In genomic region chr7:27605689-27606269, GRCh38 we compare ENCODE assay signal across 8 cellular contexts. TPM values are rescaled to one million over a fixed set of nuclear protein-coding genes. Genes with fewer than 3 reads are reported as not detected.
A peak's percentile ranks its signal among the peaks of the same experiment; 100 is the strongest.
DNase-seq lines count a peak whose midpoint lies in the region; ATAC-seq and TF ChIP-seq lines count a peak whose summit lies in the region.

No MANE protein-coding gene starts in this region.

- H3K9me3 ChIP-seq in OCI-LY7 (ENCODE audit: low read length), result no peaks in the 10 kb centered on the region
- no peaks in the 10 kb centered on the region for H3K9me3 ChIP-seq in transverse colon
- H3K9me3 ChIP-seq in right cardiac atrium (ENCODE audit: control insufficient read depth, low read length), result no peaks in the 10 kb centered on the region

- no TSS peak for BruUV-seq in OCI-LY7 (replicated peaks; lab: Mats Ljungman, UMichigan)

- peak overlapping the region; percentile 30; the same call in 1 of the 2 replicates for H3K4me2 ChIP-seq in OCI-LY7 (ENCODE audit: low read length)

- H3K4me3 ChIP-seq in OCI-LY7 (ENCODE audit: low read depth, low read length, poor library complexity, severe bottlenecking), result peak overlapping the region; percentile 9
- H3K4me3 ChIP-seq in transverse colon, result no peak overlapping the region
- H3K4me3 ChIP-seq in right cardiac atrium (ENCODE audit: low read length), result no peak overlapping the region

- no peak for TF ChIP-seq EP300 in transverse colon (IDR thresholded peaks at IDR 0.05; ENCODE audit: low read depth)

- POLR2A ChIA-PET in OCI-LY7 (lab: Charles Lee), result interaction anchor here (0.6 to 1.4 kb wide), 7 partner anchors 10 to 777 kb away, joined by 3 to 11 read pairs (median 4); no protein-coding TSS in a partner anchor

- no peaks in the 10 kb centered on the region for H3K79me2 ChIP-seq in OCI-LY7 (ENCODE audit: insufficient read depth, low read depth, low read length)

- no peak overlapping the region for H3K27ac ChIP-seq in OCI-LY7 (ENCODE audit: low read depth, low read length, poor library complexity, severe bottlenecking)
- no peak overlapping the region for H3K27ac ChIP-seq in transverse colon
- H3K27ac ChIP-seq in right cardiac atrium (ENCODE audit: low read length), result no peak overlapping the region

- no peak for TF ChIP-seq POLR2A in transverse colon (IDR thresholded peaks at IDR 0.05)

- no peaks in the 10 kb centered on the region for H4K20me1 ChIP-seq in OCI-LY7 (ENCODE audit: insufficient read depth, low read length)

- WGBS in transverse colon (ENCODE audit: low coverage in 1 of 2), 2 donors, result 29 to 32% methylated on average over 2 of the region's 2 CpGs
- 54% methylated on average over 2 of the region's 2 CpGs for WGBS in right cardiac atrium

- no peak overlapping the region for H2AFZ ChIP-seq in OCI-LY7 (ENCODE audit: low read length)

- in situ Hi-C loops in transverse colon (cut with MboI; ENCODE audit: low pct_ligation_motif_present in 1 of 4, low pct_unique_long_range_greater_than_20kb in 1 of 4, low sequenced_read_pairs in 3 of 4), result no loop called here

- no peak for ATAC-seq in right cardiac atrium

- no peaks in the 10 kb centered on the region for H3K9me2 ChIP-seq in OCI-LY7 (ENCODE audit: insufficient read depth, low read length)

- H3K4me1 ChIP-seq in OCI-LY7 (ENCODE audit: insufficient read depth, low read length, poor library complexity, severe bottlenecking), result no peaks in the 10 kb centered on the region
- H3K4me1 ChIP-seq in transverse colon, result peaks cover 0 to 23% (median 9%) of the 10 kb centered on the region in 4 donors
- no peaks in the 10 kb centered on the region for H3K4me1 ChIP-seq in right cardiac atrium (ENCODE audit: control insufficient read depth, insufficient read depth, low read length)

- TF ChIP-seq CTCF in OCI-LY7 (conservative IDR thresholded peaks at IDR 0.05; ENCODE audit: low read length) (peak; percentile 86), transverse colon (IDR thresholded peaks at IDR 0.05) (peak; percentile 26 to 50 (median 44))

- CTCF ChIA-PET in OCI-LY7 (lab: Charles Lee; ENCODE audit: unreplicated experiment), result interaction anchor here (0.5 kb wide), 1 partner anchor 407 kb away, joined by 4 read pairs; no protein-coding TSS in a partner anchor

- H3K27me3 ChIP-seq in transverse colon (no peaks in the 10 kb centered on the region), right cardiac atrium (ENCODE audit: control insufficient read depth, insufficient read depth) (no peaks in the 10 kb centered on the region)

- intact Hi-C loops in OCI-LY7 (cut with micrococcal nuclease; ENCODE audit: unreplicated experiment), result loop anchor here (5.0 kb wide), 1 partner anchor 408 kb away; no protein-coding TSS in a partner anchor
- intact Hi-C loops in transverse colon (cut with DNase I; ENCODE audit: low total_unique reads), result no loop called here
- intact Hi-C loops in right cardiac atrium (cut with DNase I), result no loop called here

- peak; percentile 40 for DNase-seq in NCI-H748 (lab: John Stamatoyannopoulos, UW; ENCODE audit: unreplicated experiment)
- DNase-seq in NCI-H748 treated with DMSO at 0.1 percent for 48 hours (lab: John Stamatoyannopoulos, UW), result no peak
- peak; percentile 28 for DNase-seq in OCI-LY7 (ENCODE audit: low spot score)
- DNase-seq in fibroblast of peridontal ligament (ENCODE audit: extremely low read depth), result peak; percentile 59
- no peak for DNase-seq in transverse colon
- no peak for DNase-seq in NK-92 (lab: John Stamatoyannopoulos, UW; ENCODE audit: unreplicated experiment)
- DNase-seq in right cardiac atrium, result no peak
- no peak for DNase-seq in UCSD-AML1 (lab: John Stamatoyannopoulos, UW; ENCODE audit: unreplicated experiment)

- H3K36me3 ChIP-seq in OCI-LY7 (ENCODE audit: insufficient read depth, low read length) (no peaks in the 10 kb centered on the region), transverse colon (no peaks in the 10 kb centered on the region)

RNA-seq across cellular contexts. Expression of gene HIBADH, which starts 56.9 kb away (rescaled TPM):
- 22.8 and 24.0 TPM in 2 replicates for total RNA-seq in OCI-LY7 (2014; rRNA removed; shearing (Covaris generic))
- 19.2 TPM in 2 replicates for total RNA-seq in OCI-LY7 (2022)
- 10 to 100 TPM; 18.0 to 74.8 (median 41.2) TPM for total RNA-seq in transverse colon
- total RNA-seq in right cardiac atrium, result 10 to 100 TPM; 57.7 to 74.2 (median 69.5) TPM
- 77.1 TPM for polyA plus RNA-seq in right cardiac atrium

Comparison
In these comparisons a context has a peak if more than half of its experiments do, and no peak if none do; other contexts are left out.
1. DNase-seq: peak in NCI-H748 (single experiment), OCI-LY7 (single experiment) and fibroblast of peridontal ligament (single experiment); none in NCI-H748 treated with DMSO at 0.1 percent for 48 hours (single experiment), transverse colon (single experiment), NK-92 (single experiment), right cardiac atrium (0 of 3) and UCSD-AML1 (single experiment).